1 cellular context compared by ENCODE assay signal in genomic region chr3:12405432-12406272, GRCh38.
TF ChIP-seq lines count a peak whose summit lies in the region.

No MANE protein-coding gene starts in this region.

TF ChIP-seq in HepG2, 621 proteins besides CTCF, POLR2A, EP300 and RAD21 (continued from another document and continues in another):
- TF ChIP-seq ZHX1 (CRISPR knock-in tag; IDR thresholded peaks at IDR 0.05; ENCODE audit: low read depth) (peak; percentile 34; the same call in 1 of the 2 replicates), MED8 (CRISPR knock-in tag; IDR thresholded peaks at IDR 0.05; ENCODE audit: insufficient replicate concordance) (peak; percentile 87), RORA (CRISPR knock-in tag; IDR thresholded peaks at IDR 0.05) (no peak; the same call in 1 of the 2 replicates), RXRA (CRISPR knock-in tag; IDR thresholded peaks at IDR 0.05) (peak; percentile 93), PCBP1 (IDR thresholded peaks at IDR 0.05; ENCODE audit: borderline replicate concordance, low read depth, low read length) (no peak), SMARCE1 (IDR thresholded peaks at IDR 0.05; ENCODE audit: borderline replicate concordance) (peak; percentile 75; the same call in 1 of the 2 replicates), PHF20 (CRISPR knock-in tag; IDR thresholded peaks at IDR 0.05) (no peak), ZBTB37 (CRISPR knock-in tag; IDR thresholded peaks at IDR 0.05) (peak; percentile 83; the same call in 1 of the 2 replicates), CSRNP2 (CRISPR knock-in tag; conservative IDR thresholded peaks at IDR 0.05; ENCODE audit: low read depth) (no peak), TARDBP (CRISPR knock-in tag; IDR thresholded peaks at IDR 0.05) (peak; percentile 64), CBFB (CRISPR knock-in tag; IDR thresholded peaks at IDR 0.05) (no peak; the same call in none of the 2 replicates), ZFP37 (CRISPR knock-in tag; IDR thresholded peaks at IDR 0.05; ENCODE audit: borderline replicate concordance) (peak; percentile 55; the same call in 1 of the 2 replicates), ZFP36L1 (CRISPR knock-in tag; IDR thresholded peaks at IDR 0.05) (0 out of 2 replicates have a peak, but pooled peaks have one; percentile 66), ZNF775 (CRISPR knock-in tag; IDR thresholded peaks at IDR 0.05; ENCODE audit: borderline replicate concordance) (no peak; the same call in 1 of the 2 replicates), PLSCR1 (CRISPR knock-in tag; IDR thresholded peaks at IDR 0.05; ENCODE audit: borderline replicate concordance) (no peak), U2AF1 (optimal IDR thresholded peaks at IDR 0.05; ENCODE audit: low read depth, low read length) (no peak), ZNF569 (CRISPR knock-in tag; IDR thresholded peaks at IDR 0.05; ENCODE audit: borderline replicate concordance) (no peak), NCOR1 (IDR thresholded peaks at IDR 0.05; ENCODE audit: borderline replicate concordance, low read length) (peak; percentile 98; the same call in 1 of the 2 replicates), POGK (CRISPR knock-in tag; conservative IDR thresholded peaks at IDR 0.05) (peak; percentile 65; the same call in 1 of the 2 replicates), DMAP1 (CRISPR knock-in tag; IDR thresholded peaks at IDR 0.05) (peak; percentile 58), ZNF331 (CRISPR knock-in tag; IDR thresholded peaks at IDR 0.05) (peak; percentile 66; the same call in 1 of the 2 replicates), NFYB (CRISPR knock-in tag; IDR thresholded peaks at IDR 0.05) (peak; percentile 38), ZNF639 (CRISPR knock-in tag; conservative IDR thresholded peaks at IDR 0.05) (peak; percentile 61; the same call in 1 of the 2 replicates), KLF11 (CRISPR knock-in tag; IDR thresholded peaks at IDR 0.05) (no peak), PRDM10 (CRISPR knock-in tag; IDR thresholded peaks at IDR 0.05; ENCODE audit: low read depth) (0 out of 2 replicates have a peak, but pooled peaks have one; percentile 62), FOXP1 (IDR thresholded peaks at IDR 0.05) (peak; percentile 75), FOXP1 (CRISPR knock-in tag; IDR thresholded peaks at IDR 0.05) (peak; percentile 97), JDP2 (CRISPR knock-in tag; IDR thresholded peaks at IDR 0.05; ENCODE audit: borderline replicate concordance) (no peak; the same call in 1 of the 2 replicates), SMARCC2 (IDR thresholded peaks at IDR 0.05) (no peak), ZNF580 (CRISPR knock-in tag; IDR thresholded peaks at IDR 0.05; ENCODE audit: borderline replicate concordance, low read depth) (peak; percentile 94), IRX3 (CRISPR knock-in tag; IDR thresholded peaks at IDR 0.05; ENCODE audit: borderline replicate concordance, low read depth) (no peak), SIN3A (IDR thresholded peaks at IDR 0.05; ENCODE audit: borderline replicate concordance, low read depth, low read length) (peak; percentile 19; the same call in 1 of the 2 replicates), NAIF1 (CRISPR knock-in tag; IDR thresholded peaks at IDR 0.05; ENCODE audit: borderline replicate concordance) (0 out of 2 replicates have a peak, but pooled peaks have one; percentile 79), ZNF414 (CRISPR knock-in tag; IDR thresholded peaks at IDR 0.05) (peak; percentile 94), ZFX (CRISPR knock-in tag; IDR thresholded peaks at IDR 0.05; ENCODE audit: low read depth) (peak; percentile 80), NFE2L2 (IDR thresholded peaks at IDR 0.05; ENCODE audit: low read length) (no peak), MIER2 (CRISPR knock-in tag; IDR thresholded peaks at IDR 0.05) (peak; percentile 70; the same call in 1 of the 2 replicates), RBAK (CRISPR knock-in tag; IDR thresholded peaks at IDR 0.05) (no peak), HHEX (CRISPR knock-in tag; IDR thresholded peaks at IDR 0.05) (peak; percentile 22; the same call in 1 of the 2 replicates), HIVEP1 (CRISPR knock-in tag; IDR thresholded peaks at IDR 0.05) (no peak), ZNF460 (CRISPR knock-in tag; IDR thresholded peaks at IDR 0.05; ENCODE audit: borderline replicate concordance) (peak; percentile 36; the same call in 1 of the 2 replicates), GLMP (CRISPR knock-in tag; IDR thresholded peaks at IDR 0.05; ENCODE audit: borderline replicate concordance) (no peak), GTF2F1 (IDR thresholded peaks at IDR 0.05; ENCODE audit: low read length) (no peak), PHF8 (CRISPR knock-in tag; IDR thresholded peaks at IDR 0.05) (peak; percentile 47; the same call in 1 of the 2 replicates), MEIS2 (CRISPR knock-in tag; IDR thresholded peaks at IDR 0.05) (peak; percentile 98), REL (CRISPR knock-in tag; conservative IDR thresholded peaks at IDR 0.05) (peak; percentile 48; the same call in 1 of the 2 replicates), DNMT3B (CRISPR knock-in tag; conservative IDR thresholded peaks at IDR 0.05) (0 out of 2 replicates have a peak, but pooled peaks have one; percentile 77), ZNF552 (CRISPR knock-in tag; IDR thresholded peaks at IDR 0.05; ENCODE audit: borderline replicate concordance) (no peak), ZC3H4 (CRISPR knock-in tag; IDR thresholded peaks at IDR 0.05; ENCODE audit: borderline replicate concordance) (0 out of 2 replicates have a peak, but pooled peaks have one; percentile 52), NFKBIZ (CRISPR knock-in tag; IDR thresholded peaks at IDR 0.05) (peak; percentile 94), MIER3 (CRISPR knock-in tag; IDR thresholded peaks at IDR 0.05; ENCODE audit: borderline replicate concordance) (peak; percentile 82), NFYC (CRISPR knock-in tag; IDR thresholded peaks at IDR 0.05) (peak; percentile 46; the same call in 1 of the 2 replicates), GFI1 (CRISPR knock-in tag; IDR thresholded peaks at IDR 0.05; ENCODE audit: borderline replicate concordance) (peak; percentile 90), PLRG1 (conservative IDR thresholded peaks at IDR 0.05) (no peak)
